ENCODE assay signal across 2 cellular contexts in genomic region chrX:153724252-153725038, GRCh38.
TF ChIP-seq lines count a peak whose summit lies in the region.

Gene ABCD1, plus strand, starts transcription at chrX:153724856. Its CDS starts 411 bp downstream, at chrX:153725267.
Gene BCAP31, minus strand, starts transcription at chrX:153724387. Its CDS starts 1,143 bp downstream, at chrX:153723244.

TF ChIP-seq in HCT116, 20 proteins besides CTCF, POLR2A, EP300 and RAD21 (continued from another document):
- TF ChIP-seq CEBPB (IDR thresholded peaks at IDR 0.05; ENCODE audit: low read depth) (no peak), TCF7L2 (IDR thresholded peaks at IDR 0.05; ENCODE audit: borderline replicate concordance, extremely low read depth, insufficient read depth, insufficient read length) (no peak)

TF ChIP-seq in SK-N-SH treated with all-trans-retinoic acid at 6 μM for 48 hours, 23 proteins besides CTCF, POLR2A, EP300 and RAD21 (continued from another document):
- TF ChIP-seq CSRNP3 (CRISPR knock-in tag; IDR thresholded peaks at IDR 0.05) (no peak), CSDC2 (CRISPR knock-in tag; IDR thresholded peaks at IDR 0.05) (no peak), ZC3H10 (CRISPR knock-in tag; IDR thresholded peaks at IDR 0.05) (no peak), ISL1 (CRISPR knock-in tag; IDR thresholded peaks at IDR 0.05) (no peak), SNAI2 (CRISPR knock-in tag; IDR thresholded peaks at IDR 0.05) (no peak), BACH2 (CRISPR knock-in tag; IDR thresholded peaks at IDR 0.05; ENCODE audit: borderline replicate concordance) (no peak), ZNF8 (CRISPR knock-in tag; IDR thresholded peaks at IDR 0.05) (no peak), ZNF70 (CRISPR knock-in tag; IDR thresholded peaks at IDR 0.05) (no peak), RARB (CRISPR knock-in tag; IDR thresholded peaks at IDR 0.05) (no peak), GLIS3 (CRISPR knock-in tag; IDR thresholded peaks at IDR 0.05) (no peak), PPARA (CRISPR knock-in tag; IDR thresholded peaks at IDR 0.05; ENCODE audit: borderline replicate concordance) (no peak)
